ENCODE assay signal across 19 cellular contexts in the genomic region with DNA sequence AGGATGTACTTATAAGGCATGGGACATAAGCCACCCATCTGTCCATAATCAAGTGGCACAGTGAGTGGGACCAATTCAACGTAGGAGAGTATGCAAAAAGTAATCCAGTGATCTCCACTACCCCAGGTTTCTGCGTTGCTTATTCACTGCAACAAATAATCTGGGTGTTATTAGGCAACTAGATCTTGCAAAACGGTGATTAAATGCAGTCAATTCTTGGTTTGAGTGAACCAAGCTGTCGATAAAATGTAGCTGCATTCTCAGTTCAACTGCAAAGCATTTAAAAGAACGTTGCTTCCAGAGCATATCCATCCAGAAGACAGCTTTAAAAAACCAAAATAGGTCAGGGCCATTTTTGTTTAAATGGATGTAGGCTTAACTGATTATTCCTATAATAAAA.
"Had no signal": no experiment of that assay in that cellular context is flagged by ENCODE, and none has a peak within 500 bp of the region (broad histone marks: within the 10 kb centered on the region; RNA-seq: fewer than 3 reads in every experiment).

No MANE protein-coding gene starts in this region.

- H3K9me3 Mint-ChIP-seq: dendritic cell treated with granulocyte-macrophage colony-stimulating factor and Interleukin-4, amounts not matched to agents 40 ng/mL and 50 ng/mL, for 4 days; effector memory CD8-positive, alpha-beta T cell; mesothelial cell of epicardium; natural killer cell; neural crest cell had no signal

- H3K9me3 ChIP-seq: esophagus muscularis mucosa, ovary, testis, tibial nerve had no signal

- H3K27ac ChIP-seq: epithelial cell of prostate, ovary, testis had no signal

- H3K27ac Mint-ChIP-seq: dendritic cell treated with granulocyte-macrophage colony-stimulating factor and Interleukin-4, amounts not matched to agents 40 ng/mL and 50 ng/mL, for 4 days; effector memory CD8-positive, alpha-beta T cell; mesothelial cell of epicardium; natural killer cell had no signal

- H3K27me3 ChIP-seq: esophagus muscularis mucosa, ovary, testis, tibial nerve had no signal

- DNase-seq: cerebellar nuclear complex; effector memory CD8-positive, alpha-beta T cell; glutamatergic neuron; islet precursor cell; mammary epithelial cell; natural killer cell; ovary; right cardiac atrium; stimulated activated CD4-positive, alpha-beta T cell treated with anti-CD3 and anti-CD28 coated beads, Interleukin-2, amount 100 ng/mL, for 48 hours; stimulated activated naive CD8-positive, alpha-beta T cell treated with anti-CD3 and anti-CD28 coated beads, Interleukin-15, Interleukin-2, amounts not matched to agents 100 U/mL and 50 U/mL, for 24 hours; testis had no signal

- H3K4me3 ChIP-seq: ovary, smooth muscle cell, testis, tibial nerve had no signal

- H3K36me3 ChIP-seq: ovary had no signal

- H3K36me3 Mint-ChIP-seq: natural killer cell had no signal

- ATAC-seq: effector memory CD8-positive, alpha-beta T cell; left lobe of liver; natural killer cell; stimulated activated naive CD8-positive, alpha-beta T cell treated with anti-CD3 and anti-CD28 coated beads, Interleukin-15, Interleukin-2, amounts not matched to agents 100 U/mL and 50 U/mL, for 24 hours had no signal
